1 cellular context compared by ENCODE assay signal in the genomic region with DNA sequence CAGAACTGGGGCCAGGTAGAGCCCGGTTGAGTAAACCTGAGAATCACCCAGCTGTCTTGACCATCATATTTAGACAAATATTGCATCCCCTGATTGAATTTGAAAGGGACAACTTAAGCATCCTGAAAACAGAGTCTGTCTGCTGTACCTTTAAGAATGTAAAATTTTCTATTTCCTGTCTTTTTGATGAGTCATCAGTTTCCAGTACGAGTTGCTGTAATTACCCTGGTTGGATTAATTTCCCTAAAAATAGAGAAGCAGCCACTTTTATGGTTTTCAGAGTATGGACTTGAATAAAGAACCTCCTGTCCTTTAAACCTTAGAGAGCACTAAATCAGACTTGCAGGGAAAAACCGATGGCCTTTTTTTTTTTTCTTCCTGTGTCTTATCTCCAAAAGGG.
TF ChIP-seq lines count a peak whose summit lies in the region.

No MANE protein-coding gene starts in this region.

TF ChIP-seq in H1, 55 proteins besides CTCF, POLR2A, EP300 and RAD21:
- no peak for TF ChIP-seq RXRA (IDR thresholded peaks at IDR 0.05; ENCODE audit: insufficient read depth, low read depth, low read length)
- peak; percentile 99 for TF ChIP-seq MAFK (IDR thresholded peaks at IDR 0.05; ENCODE audit: low read depth, low read length)
